Comparison of ENCODE assay signal across 26 cellular contexts in genomic region chr1:38685373-38685772, GRCh38.
"Had no signal": no experiment of that assay in that cellular context is flagged by ENCODE, and none has a peak within 500 bp of the region (broad histone marks: within the 10 kb centered on the region; RNA-seq: fewer than 3 reads in every experiment).

No MANE protein-coding gene starts in this region.

- H3K36me3 ChIP-seq: brain microvascular endothelial cell, cardiac muscle cell had no signal

- DNase-seq: activated CD4-positive, alpha-beta memory T cell treated with anti-CD3 and anti-CD28 coated beads for 36 hours; activated CD4-positive, alpha-beta T cell treated with anti-CD3 and anti-CD28 coated beads, Interleukin-2, amount 10 ng/mL, durations not matched to agents 7 days and 5 days; activated CD4-positive, CD25-positive, alpha-beta regulatory T cell; activated CD8-positive, alpha-beta memory T cell treated with anti-CD3 and anti-CD28 coated beads for 24 hours; activated gamma-delta T cell treated with Interleukin-2 at 50 U/mL for 16 hours; activated naive CD4-positive, alpha-beta T cell treated with anti-CD3 and anti-CD28 coated beads, Interleukin-2, amount 10 ng/mL, durations not matched to agents 7 days and 5 days; activated naive CD8-positive, alpha-beta T cell treated with anti-CD3 and anti-CD28 coated beads for 36 hours; activated T-cell treated with anti-CD3 and anti-CD28 coated beads for 4 hours; activated T-cell treated with anti-CD3 and anti-CD28 coated beads, Interleukin-2, amount 50 U/mL, for 72 hours; brain microvascular endothelial cell; MV-4-11; NCI-H1092 treated with DMSO at 0.1 percent for 48 hours; NCI-H1417 treated with DMSO at 0.1 percent for 48 hours; NCI-H187; NCI-H2081; NCI-H345; NCI-H510A; NCI-H748 treated with DMSO at 0.1 percent for 48 hours; OCI-M1; RPMI8226; T-cell; T-helper 2 cell had no signal

- H3K27me3 ChIP-seq: brain microvascular endothelial cell had no signal

- H3K4me3 ChIP-seq: cardiac muscle cell, SK-N-MC had no signal

- H3K27ac ChIP-seq: brain microvascular endothelial cell, cardiac muscle cell, KMS-11, SK-N-MC, VCaP had no signal

- H3K4me2 ChIP-seq: KMS-11 had no signal

- H3K9ac ChIP-seq: KMS-11 had no signal
